ENCODE assay signal across 11 cellular contexts in the genomic region with DNA sequence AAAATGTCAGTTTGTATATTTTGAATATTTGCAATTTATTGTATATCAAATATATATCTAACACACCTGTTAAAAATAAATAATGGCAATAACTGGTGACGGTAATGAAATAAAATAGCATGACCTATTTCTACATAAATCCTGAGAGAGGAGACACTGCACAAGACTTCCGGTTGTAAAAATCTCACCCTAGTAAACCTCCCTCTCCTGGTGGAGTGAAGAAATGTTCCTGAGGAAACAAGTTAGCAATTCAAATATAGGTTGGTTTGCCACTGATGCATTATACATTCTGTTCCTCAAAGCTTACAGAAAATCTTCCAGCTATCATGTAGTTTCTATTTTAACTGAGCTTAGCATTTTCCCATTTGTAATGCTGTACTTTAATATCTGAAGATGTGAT.
DNase-seq lines count a peak whose midpoint lies in the region; ATAC-seq and TF ChIP-seq lines count a peak whose summit lies in the region.
"Had no signal": no experiment of that assay in that cellular context is flagged by ENCODE, and none has a peak within 500 bp of the region (broad histone marks: within the 10 kb centered on the region; RNA-seq: fewer than 3 reads in every experiment).

No MANE protein-coding gene starts in this region.

- no peak overlapping the region for H3K27ac Mint-ChIP-seq in endothelial cell (ENCODE audit: unreplicated experiment)

- no peaks in the 10 kb centered on the region for H3K27me3 ChIP-seq in cardiac muscle cell
- H3K27me3 ChIP-seq in upper lobe of right lung, result no peaks in the 10 kb centered on the region
- H3K27me3 ChIP-seq: BLaER1 treated with 17β-estradiol and CSF1 and Interleukin-3, amounts not matched to agents 10 nM and 100 nM had no signal

- ATAC-seq in Right ventricle myocardium inferior (no peak), upper lobe of right lung (peak; percentile 50)

- DNase-seq in cardiac muscle cell (ENCODE audit: low read depth in 1 of 2, low spot score in 1 of 2) (peak; percentile 20 to 46), Right ventricle myocardium inferior (ENCODE audit: missing footprints) (no peak), NCI-H748 treated with DMSO at 0.1 percent for 48 hours (lab: John Stamatoyannopoulos, UW) (peak; percentile 22), endothelial cell (ENCODE audit: low spot score) (peak; percentile 9), upper lobe of right lung (no peak), hepatic stellate cell (ENCODE audit: low spot score) (no peak)
- no peak for DNase-seq in activated naive CD4-positive, alpha-beta T cell treated with anti-CD3 and anti-CD28 coated beads, Interleukin-2, amount 50 U/mL, for 16 hours
- DNase-seq in activated CD4-positive, alpha-beta T cell treated with anti-CD3 and anti-CD28 coated beads, Interleukin-2, amount 50 U/mL, for 48 hours, result no peak
- DNase-seq: T-helper 1 cell had no signal

- H3K9me3 Mint-ChIP-seq in endothelial cell (ENCODE audit: unreplicated experiment), result no peaks in the 10 kb centered on the region

- H3K9me3 ChIP-seq in cardiac muscle cell (ENCODE audit: low read depth) (no peaks in the 10 kb centered on the region), upper lobe of right lung (no peaks in the 10 kb centered on the region)

- H3K4me1 Mint-ChIP-seq in endothelial cell (ENCODE audit: unreplicated experiment), result peaks cover 3% of the 10 kb centered on the region

- H3K4me3 Mint-ChIP-seq in endothelial cell (ENCODE audit: unreplicated experiment), result no peak overlapping the region

- no peaks in the 10 kb centered on the region for H3K27me3 Mint-ChIP-seq in endothelial cell (ENCODE audit: unreplicated experiment)

- H3K4me1 ChIP-seq in cardiac muscle cell (ENCODE audit: low read depth) (peaks cover 6% of the 10 kb centered on the region), upper lobe of right lung (no peaks in the 10 kb centered on the region)
- H3K4me1 ChIP-seq: BLaER1 treated with 17β-estradiol and CSF1 and Interleukin-3, amounts not matched to agents 10 nM and 100 nM had no signal

- intact Hi-C loops in Right ventricle myocardium inferior (cut with DNase I), result no loop called here
- intact Hi-C loops in upper lobe of right lung (cut with DNase I), result no loop called here

- peak; percentile 34 for TF ChIP-seq CTCF in cardiac muscle cell (IDR thresholded peaks at IDR 0.05; ENCODE audit: low read depth, low read length)
- peak; percentile 36 for TF ChIP-seq CTCF in endothelial cell (IDR thresholded peaks at IDR 0.05; ENCODE audit: unreplicated experiment)
- peak; percentile 28 for TF ChIP-seq CTCF in upper lobe of right lung (IDR thresholded peaks at IDR 0.05)

- H3K36me3 Mint-ChIP-seq in endothelial cell (ENCODE audit: low read depth, unreplicated experiment), result no peaks in the 10 kb centered on the region

- H3K36me3 ChIP-seq in cardiac muscle cell (no peaks in the 10 kb centered on the region), upper lobe of right lung (no peaks in the 10 kb centered on the region)
- H3K36me3 ChIP-seq: BLaER1 treated with 17β-estradiol and CSF1 and Interleukin-3, amounts not matched to agents 10 nM and 100 nM had no signal

- no peak overlapping the region for H3K27ac ChIP-seq in cardiac muscle cell
- H3K27ac ChIP-seq in upper lobe of right lung, result no peak overlapping the region
- H3K27ac ChIP-seq: BLaER1 treated with 17β-estradiol and CSF1 and Interleukin-3, amounts not matched to agents 10 nM and 100 nM; skin epidermis had no signal

- no peak overlapping the region for H3K4me3 ChIP-seq in cardiac muscle cell
- no peak overlapping the region for H3K4me3 ChIP-seq in upper lobe of right lung
- H3K4me3 ChIP-seq: BLaER1 treated with 17β-estradiol and CSF1 and Interleukin-3, amounts not matched to agents 10 nM and 100 nM; skin epidermis had no signal

Comparison
In these comparisons a context has a peak if more than half of its experiments do, and no peak if none do; other contexts are left out.
1. DNase-seq: peak in cardiac muscle cell (2 of 2), NCI-H748 treated with DMSO at 0.1 percent for 48 hours (single experiment) and endothelial cell (single experiment); none in Right ventricle myocardium inferior (single experiment), upper lobe of right lung (single experiment), activated naive CD4-positive, alpha-beta T cell treated with anti-CD3 and anti-CD28 coated beads, Interleukin-2, amount 50 U/mL, for 16 hours (single experiment), hepatic stellate cell (single experiment) and activated CD4-positive, alpha-beta T cell treated with anti-CD3 and anti-CD28 coated beads, Interleukin-2, amount 50 U/mL, for 48 hours (0 of 2).
2. Peak in every context shown above with its lines, with median percentiles within 50 percentile points of each other: CTCF ChIP-seq.